Comparison of ENCODE assay signal across 13 cellular contexts in the genomic region with DNA sequence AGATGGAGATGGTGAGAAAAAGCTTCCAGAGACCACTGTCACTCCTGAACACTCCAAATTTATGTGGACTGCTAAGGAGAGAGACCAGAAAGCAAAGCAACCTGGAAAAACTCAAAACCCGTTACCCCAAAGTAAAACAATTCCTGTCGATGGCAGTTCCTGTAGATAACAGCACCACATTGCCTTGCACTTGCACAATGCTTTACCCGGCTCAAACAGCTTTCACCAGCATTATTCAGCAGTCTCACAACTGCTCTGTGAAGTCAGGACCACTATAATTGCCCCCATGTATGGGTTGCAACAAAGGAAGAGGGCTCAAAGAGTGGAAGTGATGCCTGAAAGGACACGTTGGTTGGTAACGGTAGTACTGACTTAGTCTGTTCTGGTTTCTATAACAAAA.
DNase-seq lines count a peak whose midpoint lies in the region; ATAC-seq, FAIRE-seq and TF ChIP-seq lines count a peak whose summit lies in the region.
"Had no signal": no experiment of that assay in that cellular context is flagged by ENCODE, and none has a peak within 500 bp of the region (broad histone marks: within the 10 kb centered on the region; RNA-seq: fewer than 3 reads in every experiment).

No MANE protein-coding gene starts in this region.

- no peaks in the 10 kb centered on the region for H3K27me3 ChIP-seq in astrocyte (ENCODE audit: insufficient read depth, low read length)
- H3K27me3 ChIP-seq: BLaER1 treated with 17β-estradiol and CSF1 and Interleukin-3, amounts not matched to agents 10 nM and 100 nM had no signal

- H3K27me3 Mint-ChIP-seq in astrocyte (ENCODE audit: low read depth, unreplicated experiment): no peaks in the 10 kb centered on the region
- no peaks in the 10 kb centered on the region for H3K27me3 Mint-ChIP-seq in activated CD4-positive, alpha-beta T cell treated with anti-CD3 and anti-CD28 coated beads, Interleukin-2, amount 10 ng/mL, durations not matched to agents 7 days and 5 days
- H3K27me3 Mint-ChIP-seq: CD4-positive, CD25-positive, alpha-beta regulatory T cell had no signal

- H3K4me1 Mint-ChIP-seq in astrocyte (ENCODE audit: low read depth, unreplicated experiment): peaks cover 3% of the 10 kb centered on the region
- peaks cover 32% of the 10 kb centered on the region for H3K4me1 Mint-ChIP-seq in activated CD4-positive, alpha-beta T cell treated with anti-CD3 and anti-CD28 coated beads, Interleukin-2, amount 10 ng/mL, durations not matched to agents 7 days and 5 days

- CTCF ChIA-PET in activated CD4-positive, alpha-beta T cell treated with anti-CD3 and anti-CD28 coated beads, Interleukin-2, amount 10 ng/mL, durations not matched to agents 7 days and 5 days (lab: Charles Lee): no interaction called here

- peak; percentile 82 for FAIRE-seq in astrocyte (lab: Jason Lieb, UNC)
- FAIRE-seq: GM12878 had no signal

- H3K4me3 ChIP-seq in astrocyte (ENCODE audit: insufficient read depth, low read depth, low read length): no peak overlapping the region
- H3K4me3 ChIP-seq: BLaER1 treated with 17β-estradiol and CSF1 and Interleukin-3, amounts not matched to agents 10 nM and 100 nM; GM12878 had no signal

- no peaks in the 10 kb centered on the region for H3K36me3 Mint-ChIP-seq in astrocyte (ENCODE audit: low read depth, unreplicated experiment)
- no peaks in the 10 kb centered on the region for H3K36me3 Mint-ChIP-seq in activated CD4-positive, alpha-beta T cell treated with anti-CD3 and anti-CD28 coated beads, Interleukin-2, amount 10 ng/mL, durations not matched to agents 7 days and 5 days (ENCODE audit: low read depth)
- H3K36me3 Mint-ChIP-seq: CD4-positive, CD25-positive, alpha-beta regulatory T cell had no signal

- no peaks in the 10 kb centered on the region for H3K36me3 ChIP-seq in astrocyte (ENCODE audit: insufficient read depth, low read length)
- H3K36me3 ChIP-seq: BLaER1 treated with 17β-estradiol and CSF1 and Interleukin-3, amounts not matched to agents 10 nM and 100 nM had no signal

- no peaks in the 10 kb centered on the region for H3K79me2 ChIP-seq in astrocyte (ENCODE audit: insufficient read depth, low read length)

- DNase-seq in SIG-M5 treated with dmso at 0.1 percent for 504 hours (lab: John Stamatoyannopoulos, UW; ENCODE audit: unreplicated experiment) (peak; percentile 22), SIG-M5 (lab: John Stamatoyannopoulos, UW) (no peak), MV-4-11 (lab: John Stamatoyannopoulos, UW) (peak; percentile 22), astrocyte (ENCODE audit: low read depth) (no peak), DMS153 (lab: John Stamatoyannopoulos, UW) (no peak)
- DNase-seq in activated CD4-positive, alpha-beta T cell treated with anti-CD3 and anti-CD28 coated beads, Interleukin-2, amount 10 ng/mL, durations not matched to agents 7 days and 5 days: no peak
- DNase-seq: ACHN; CD4-positive, CD25-positive, alpha-beta regulatory T cell; HCEC 1CT; HFFc6 had no signal

- H3K27ac Mint-ChIP-seq in astrocyte (ENCODE audit: unreplicated experiment): no peak overlapping the region
- H3K27ac Mint-ChIP-seq in activated CD4-positive, alpha-beta T cell treated with anti-CD3 and anti-CD28 coated beads, Interleukin-2, amount 10 ng/mL, durations not matched to agents 7 days and 5 days: no peak overlapping the region
- H3K27ac Mint-ChIP-seq: HFFc6 had no signal

- no peak overlapping the region for H3K4me3 Mint-ChIP-seq in astrocyte (ENCODE audit: unreplicated experiment)
- H3K4me3 Mint-ChIP-seq in activated CD4-positive, alpha-beta T cell treated with anti-CD3 and anti-CD28 coated beads, Interleukin-2, amount 10 ng/mL, durations not matched to agents 7 days and 5 days: no peak overlapping the region
- H3K4me3 Mint-ChIP-seq: HFFc6 had no signal

- H3K27ac ChIP-seq in astrocyte (ENCODE audit: low read depth, low read length): no peak overlapping the region

- H3K9ac ChIP-seq in astrocyte (ENCODE audit: low read length): no peak overlapping the region
- H3K9ac ChIP-seq: BLaER1 treated with 17β-estradiol and CSF1 and Interleukin-3, amounts not matched to agents 10 nM and 100 nM had no signal

- H2AFZ ChIP-seq in astrocyte (ENCODE audit: low read depth, low read length): no peak overlapping the region

- POLR2A ChIA-PET in activated CD4-positive, alpha-beta T cell treated with anti-CD3 and anti-CD28 coated beads, Interleukin-2, amount 10 ng/mL, durations not matched to agents 7 days and 5 days (lab: Charles Lee): no interaction called here

- ATAC-seq in SK-N-SH treated with all-trans-retinoic acid at 6 μM for 48 hours: no peak
- ATAC-seq: GM12878 had no signal

- H3K4me2 ChIP-seq in astrocyte (ENCODE audit: low read length): no peak overlapping the region

- peaks cover 13% of the 10 kb centered on the region for H3K4me1 ChIP-seq in astrocyte (ENCODE audit: insufficient read depth, low read length)

- no peaks in the 10 kb centered on the region for H4K20me1 ChIP-seq in astrocyte (ENCODE audit: insufficient read depth, low read length)
- H4K20me1 ChIP-seq: BLaER1 treated with 17β-estradiol and CSF1 and Interleukin-3, amounts not matched to agents 10 nM and 100 nM had no signal

- no peak for TF ChIP-seq CTCF in astrocyte (IDR thresholded peaks at IDR 0.05; ENCODE audit: insufficient read depth, low read depth, low read length)

- H3K9me3 ChIP-seq in astrocyte (ENCODE audit: insufficient read depth, low read depth, low read length): no peaks in the 10 kb centered on the region

- H3K9me3 Mint-ChIP-seq in astrocyte (ENCODE audit: unreplicated experiment): no peaks in the 10 kb centered on the region
- no peaks in the 10 kb centered on the region for H3K9me3 Mint-ChIP-seq in activated CD4-positive, alpha-beta T cell treated with anti-CD3 and anti-CD28 coated beads, Interleukin-2, amount 10 ng/mL, durations not matched to agents 7 days and 5 days
- H3K9me3 Mint-ChIP-seq: CD4-positive, CD25-positive, alpha-beta regulatory T cell; HFFc6 had no signal

TF ChIP-seq in SK-N-SH treated with all-trans-retinoic acid at 6 μM for 48 hours, 23 proteins besides CTCF, POLR2A, EP300 and RAD21 (continues in another document):
- TF ChIP-seq, protein P1, sequence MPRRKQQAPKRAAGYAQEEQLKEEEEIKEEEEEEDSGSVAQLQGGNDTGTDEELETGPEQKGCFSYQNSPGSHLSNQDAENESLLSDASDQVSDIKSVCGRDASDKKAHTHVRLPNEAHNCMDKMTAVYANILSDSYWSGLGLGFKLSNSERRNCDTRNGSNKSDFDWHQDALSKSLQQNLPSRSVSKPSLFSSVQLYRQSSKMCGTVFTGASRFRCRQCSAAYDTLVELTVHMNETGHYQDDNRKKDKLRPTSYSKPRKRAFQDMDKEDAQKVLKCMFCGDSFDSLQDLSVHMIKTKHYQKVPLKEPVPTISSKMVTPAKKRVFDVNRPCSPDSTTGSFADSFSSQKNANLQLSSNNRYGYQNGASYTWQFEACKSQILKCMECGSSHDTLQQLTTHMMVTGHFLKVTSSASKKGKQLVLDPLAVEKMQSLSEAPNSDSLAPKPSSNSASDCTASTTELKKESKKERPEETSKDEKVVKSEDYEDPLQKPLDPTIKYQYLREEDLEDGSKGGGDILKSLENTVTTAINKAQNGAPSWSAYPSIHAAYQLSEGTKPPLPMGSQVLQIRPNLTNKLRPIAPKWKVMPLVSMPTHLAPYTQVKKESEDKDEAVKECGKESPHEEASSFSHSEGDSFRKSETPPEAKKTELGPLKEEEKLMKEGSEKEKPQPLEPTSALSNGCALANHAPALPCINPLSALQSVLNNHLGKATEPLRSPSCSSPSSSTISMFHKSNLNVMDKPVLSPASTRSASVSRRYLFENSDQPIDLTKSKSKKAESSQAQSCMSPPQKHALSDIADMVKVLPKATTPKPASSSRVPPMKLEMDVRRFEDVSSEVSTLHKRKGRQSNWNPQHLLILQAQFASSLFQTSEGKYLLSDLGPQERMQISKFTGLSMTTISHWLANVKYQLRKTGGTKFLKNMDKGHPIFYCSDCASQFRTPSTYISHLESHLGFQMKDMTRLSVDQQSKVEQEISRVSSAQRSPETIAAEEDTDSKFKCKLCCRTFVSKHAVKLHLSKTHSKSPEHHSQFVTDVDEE (CRISPR knock-in tag; IDR thresholded peaks at IDR 0.05): no peak
- no peak for TF ChIP-seq BACH2 (CRISPR knock-in tag; IDR thresholded peaks at IDR 0.05; ENCODE audit: borderline replicate concordance)
- no peak for TF ChIP-seq SNAI2 (CRISPR knock-in tag; IDR thresholded peaks at IDR 0.05)
- no peak for TF ChIP-seq ESRRG (CRISPR knock-in tag; IDR thresholded peaks at IDR 0.05)
- no peak for TF ChIP-seq GLIS3 (CRISPR knock-in tag; IDR thresholded peaks at IDR 0.05)
- no peak for TF ChIP-seq PPARA (CRISPR knock-in tag; IDR thresholded peaks at IDR 0.05; ENCODE audit: borderline replicate concordance)
- TF ChIP-seq, protein P2, sequence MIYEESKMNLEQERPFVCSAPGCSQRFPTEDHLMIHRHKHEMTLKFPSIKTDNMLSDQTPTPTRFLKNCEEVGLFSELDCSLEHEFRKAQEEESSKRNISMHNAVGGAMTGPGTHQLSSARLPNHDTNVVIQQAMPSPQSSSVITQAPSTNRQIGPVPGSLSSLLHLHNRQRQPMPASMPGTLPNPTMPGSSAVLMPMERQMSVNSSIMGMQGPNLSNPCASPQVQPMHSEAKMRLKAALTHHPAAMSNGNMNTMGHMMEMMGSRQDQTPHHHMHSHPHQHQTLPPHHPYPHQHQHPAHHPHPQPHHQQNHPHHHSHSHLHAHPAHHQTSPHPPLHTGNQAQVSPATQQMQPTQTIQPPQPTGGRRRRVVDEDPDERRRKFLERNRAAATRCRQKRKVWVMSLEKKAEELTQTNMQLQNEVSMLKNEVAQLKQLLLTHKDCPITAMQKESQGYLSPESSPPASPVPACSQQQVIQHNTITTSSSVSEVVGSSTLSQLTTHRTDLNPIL (CRISPR knock-in tag; IDR thresholded peaks at IDR 0.05; ENCODE audit: low read depth): no peak
- TF ChIP-seq, protein P3, sequence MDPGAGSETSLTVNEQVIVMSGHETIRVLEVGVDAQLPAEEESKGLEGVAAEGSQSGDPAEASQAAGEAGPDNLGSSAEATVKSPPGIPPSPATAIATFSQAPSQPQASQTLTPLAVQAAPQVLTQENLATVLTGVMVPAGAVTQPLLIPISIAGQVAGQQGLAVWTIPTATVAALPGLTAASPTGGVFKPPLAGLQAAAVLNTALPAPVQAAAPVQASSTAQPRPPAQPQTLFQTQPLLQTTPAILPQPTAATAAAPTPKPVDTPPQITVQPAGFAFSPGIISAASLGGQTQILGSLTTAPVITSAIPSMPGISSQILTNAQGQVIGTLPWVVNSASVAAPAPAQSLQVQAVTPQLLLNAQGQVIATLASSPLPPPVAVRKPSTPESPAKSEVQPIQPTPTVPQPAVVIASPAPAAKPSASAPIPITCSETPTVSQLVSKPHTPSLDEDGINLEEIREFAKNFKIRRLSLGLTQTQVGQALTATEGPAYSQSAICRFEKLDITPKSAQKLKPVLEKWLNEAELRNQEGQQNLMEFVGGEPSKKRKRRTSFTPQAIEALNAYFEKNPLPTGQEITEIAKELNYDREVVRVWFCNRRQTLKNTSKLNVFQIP (CRISPR knock-in tag; IDR thresholded peaks at IDR 0.05; ENCODE audit: borderline replicate concordance, low read depth): no peak
- no peak for TF ChIP-seq ARNTL (CRISPR knock-in tag; IDR thresholded peaks at IDR 0.05; ENCODE audit: borderline replicate concordance, low read depth)

Comparison
In these comparisons a context has a peak if more than half of its experiments do, and no peak if none do; other contexts are left out.
1. DNase-seq: peak in SIG-M5 treated with dmso at 0.1 percent for 504 hours (single experiment) and MV-4-11 (single experiment); none in SIG-M5 (single experiment), astrocyte (single experiment), activated CD4-positive, alpha-beta T cell treated with anti-CD3 and anti-CD28 coated beads, Interleukin-2, amount 10 ng/mL, durations not matched to agents 7 days and 5 days (single experiment) and DMS153 (single experiment).